ENCODE assay signal across 8 cellular contexts in the genomic region with DNA sequence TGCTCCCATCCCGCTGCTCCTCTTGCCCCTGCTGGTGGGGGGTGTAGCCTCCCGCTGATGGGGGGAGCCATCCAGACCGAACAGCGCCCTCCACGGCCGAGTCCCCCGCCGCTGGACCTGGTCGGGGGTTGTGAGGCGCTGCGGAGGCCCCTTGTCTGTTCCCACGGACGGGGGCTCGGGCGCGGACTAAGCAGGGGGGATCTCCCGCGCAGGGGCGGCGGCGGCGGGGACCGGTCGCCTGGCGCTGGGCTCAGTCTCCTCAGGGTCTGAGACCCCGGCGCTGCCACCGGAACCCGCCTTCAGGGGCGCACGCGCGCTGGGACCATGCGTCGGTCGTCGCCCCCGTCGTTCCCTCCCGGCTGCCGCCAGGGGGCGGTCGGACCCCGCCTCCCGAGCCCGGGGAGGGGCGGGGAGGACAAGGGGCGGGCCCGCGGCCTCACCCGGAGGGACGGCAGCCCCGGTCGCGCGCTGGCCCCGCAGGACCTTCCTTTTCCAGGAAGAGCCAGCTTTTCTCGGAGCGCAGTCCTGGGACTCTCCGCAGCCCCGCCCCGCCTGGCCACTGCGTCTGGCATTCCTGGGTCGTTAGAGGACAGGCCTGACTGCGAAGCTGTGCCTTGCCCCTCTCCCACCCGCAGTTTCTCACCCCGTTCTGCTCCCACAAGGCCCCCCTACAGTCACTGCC. TPM values are rescaled to one million over a fixed set of nuclear protein-coding genes. Genes with fewer than 3 reads are reported as not detected.
DNase-seq lines count a peak whose midpoint lies in the region; ATAC-seq and TF ChIP-seq lines count a peak whose summit lies in the region.

No MANE protein-coding gene starts in this region.

- peak overlapping the region; percentile 79 to 96 (median 90); a peak in 21 of 22 replicates for H3K27ac ChIP-seq in BLaER1 treated with 17β-estradiol and CSF1 and Interleukin-3, amounts not matched to agents 10 nM and 100 nM

- H3K27me3 ChIP-seq in BLaER1 treated with 17β-estradiol and CSF1 and Interleukin-3, amounts not matched to agents 10 nM and 100 nM = no peaks in the 10 kb centered on the region

- ATAC-seq in GM19025 (IDR thresholded peaks at IDR 0.05; ENCODE audit: low read depth, unreplicated experiment) (peak; percentile 77), HG03439 (IDR thresholded peaks at IDR 0.05; ENCODE audit: unreplicated experiment) (peak; percentile 69)

- peaks cover 0 to 6% (median 0%) of the 10 kb centered on the region in 11 experiments; a peak in 3 of 22 replicates for H4K20me1 ChIP-seq in BLaER1 treated with 17β-estradiol and CSF1 and Interleukin-3, amounts not matched to agents 10 nM and 100 nM

- no peaks in the 10 kb centered on the region for H3K9me3 ChIP-seq in BLaER1 treated with 17β-estradiol and CSF1 and Interleukin-3, amounts not matched to agents 10 nM and 100 nM (replicated peaks in 1 of 11)

- H3K4me2 ChIP-seq in BLaER1 treated with 17β-estradiol and CSF1 and Interleukin-3, amounts not matched to agents 10 nM and 100 nM = peak overlapping the region; percentile 95 to 100 (median 99)

- peaks cover 0 to 26% (median 0%) of the 10 kb centered on the region in 11 experiments; a peak in 7 of 22 replicates for H3K36me3 ChIP-seq in BLaER1 treated with 17β-estradiol and CSF1 and Interleukin-3, amounts not matched to agents 10 nM and 100 nM

- peak; percentile 54 for TF ChIP-seq CTCF in epithelial cell of esophagus (IDR thresholded peaks at IDR 0.05; ENCODE audit: insufficient read depth, low read depth, low read length, missing control alignments)

- H3K9ac ChIP-seq in BLaER1 treated with 17β-estradiol and CSF1 and Interleukin-3, amounts not matched to agents 10 nM and 100 nM = peak overlapping the region; percentile 84 to 98 (median 94)

- peak; percentile 22 for DNase-seq in NOMO-1 treated with dmso at 0.1 percent for 144 hours (lab: John Stamatoyannopoulos, UW; ENCODE audit: unreplicated experiment)
- DNase-seq in activated T-cell treated with anti-CD3 and anti-CD28 coated beads for 1 hour (ENCODE audit: low read depth) = peak; percentile 83
- peak; percentile 77 for DNase-seq in epithelial cell of esophagus (ENCODE audit: low read depth)
- DNase-seq in mucosa of gallbladder (ENCODE audit: low spot score) = peak; percentile 87
- DNase-seq in stimulated activated CD8-positive, alpha-beta memory T cell treated with anti-CD3 and anti-CD28 coated beads, Interleukin-4, amount 100 ng/mL, for 24 hours (ENCODE audit: low read depth) = peak; percentile 81

- peak overlapping the region; percentile 77 to 94 (median 88) for H3K4me3 ChIP-seq in BLaER1 treated with 17β-estradiol and CSF1 and Interleukin-3, amounts not matched to agents 10 nM and 100 nM
- peak overlapping the region; percentile 69 for H3K4me3 ChIP-seq in epithelial cell of esophagus (ENCODE audit: low read length)

- peaks cover 44 to 57% (median 54%) of the 10 kb centered on the region in 10 experiments for H3K4me1 ChIP-seq in BLaER1 treated with 17β-estradiol and CSF1 and Interleukin-3, amounts not matched to agents 10 nM and 100 nM

RNA-seq across cellular contexts. Expression of a gene that starts 6.3 kb away (rescaled TPM):
- total RNA-seq in mucosa of gallbladder = 134 TPM

RNA-seq across cellular contexts. Expression of a gene that starts 12.8 kb away (rescaled TPM):
- 1.1 TPM for total RNA-seq in mucosa of gallbladder

RNA-seq across cellular contexts. Expression of a gene that starts 22.4 kb away (rescaled TPM):
- total RNA-seq in mucosa of gallbladder = 86.1 TPM

RNA-seq across cellular contexts. Expression of a gene that starts 35.3 kb away (rescaled TPM):
- total RNA-seq in mucosa of gallbladder = 20.8 TPM

RNA-seq across cellular contexts. Expression of a gene that starts 35.4 kb away (rescaled TPM):
- 54.6 TPM for total RNA-seq in mucosa of gallbladder

Comparison
In these comparisons a context has a peak if more than half of its experiments do, and no peak if none do; other contexts are left out.
1. Peak in every context shown above with its lines: DNase-seq, ATAC-seq, H3K4me3 ChIP-seq and H3K27ac ChIP-seq.
2. DNase-seq: peak in every context shown above with its lines; median percentile 87 in mucosa of gallbladder; 83 in activated T-cell treated with anti-CD3 and anti-CD28 coated beads for 1 hour; 81 in stimulated activated CD8-positive, alpha-beta memory T cell treated with anti-CD3 and anti-CD28 coated beads, Interleukin-4, amount 100 ng/mL, for 24 hours; 77 in epithelial cell of esophagus; 22 in NOMO-1 treated with dmso at 0.1 percent for 144 hours.